17 cellular contexts compared by ENCODE assay signal in the genomic region with DNA sequence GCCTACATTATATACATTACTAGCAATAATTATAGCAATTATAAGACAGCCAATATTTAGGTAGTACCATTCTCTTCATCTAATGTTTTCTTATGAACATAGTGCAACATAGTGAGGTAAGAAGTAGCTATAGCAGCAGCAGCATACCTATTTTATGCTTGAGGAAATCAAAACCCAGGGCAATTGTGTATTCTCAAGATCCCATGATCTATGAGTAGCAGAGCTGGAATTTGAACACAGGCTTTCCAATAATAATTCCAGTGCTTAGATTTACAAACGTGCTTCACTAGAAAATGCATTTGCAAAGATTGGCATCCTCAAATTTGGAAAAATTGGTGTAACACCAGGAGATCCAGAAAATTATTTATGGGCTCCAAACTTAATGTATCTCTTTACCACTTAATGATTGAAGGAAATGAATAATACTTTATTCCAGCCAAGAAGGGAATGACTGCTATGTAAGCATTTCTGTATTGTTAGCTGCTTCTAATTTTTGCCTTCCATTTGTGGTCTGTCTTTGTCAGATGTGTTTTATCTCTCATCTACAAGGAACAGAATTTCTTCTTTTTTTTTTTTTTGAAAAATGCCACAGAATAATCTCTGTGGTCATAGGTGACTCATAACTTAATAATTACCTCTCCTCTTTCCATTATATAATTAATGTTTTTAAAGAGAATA.
DNase-seq lines count a peak whose midpoint lies in the region; ATAC-seq and TF ChIP-seq lines count a peak whose summit lies in the region.
"Had no signal": no experiment of that assay in that cellular context is flagged by ENCODE, and none has a peak within 500 bp of the region (broad histone marks: within the 10 kb centered on the region; RNA-seq: fewer than 3 reads in every experiment).

No MANE protein-coding gene starts in this region.

- no peak overlapping the region for H3K9ac ChIP-seq in mesenchymal stem cell (ENCODE audit: low read length)

- H3K27me3 ChIP-seq in mesenchymal stem cell (ENCODE audit: control insufficient read depth in 1 of 2, insufficient read depth in 1 of 2, low read length in 2 of 2) = no peaks in the 10 kb centered on the region

- H3K4ac ChIP-seq in mesenchymal stem cell (ENCODE audit: low read depth in 1 of 2, low read length in 2 of 2) = no peak overlapping the region

- H3K14ac ChIP-seq in mesenchymal stem cell (ENCODE audit: low read length in 2 of 2) = no peak overlapping the region

- H4K8ac ChIP-seq in mesenchymal stem cell (ENCODE audit: low read length) = no peak overlapping the region

- no peak overlapping the region for H3K4me2 ChIP-seq in mesenchymal stem cell (ENCODE audit: low read length, poor library complexity, severe bottlenecking)
- H3K4me2 ChIP-seq: PC-9 had no signal

- H2BK15ac ChIP-seq in mesenchymal stem cell (ENCODE audit: low read depth, poor library complexity, severe bottlenecking) = no peak overlapping the region

- TF ChIP-seq CTCF in epithelial cell of esophagus (IDR thresholded peaks at IDR 0.05; ENCODE audit: insufficient read depth, low read depth, low read length, missing control alignments) = no peak

- H3K18ac ChIP-seq in mesenchymal stem cell (ENCODE audit: low read depth in 1 of 2, low read length in 2 of 2) = no peak overlapping the region

- no peaks in the 10 kb centered on the region for H3K4me1 ChIP-seq in mesenchymal stem cell (ENCODE audit: control insufficient read depth, insufficient read depth, low read depth, low read length)
- H3K4me1 ChIP-seq: Caco-2 had no signal

- no peak overlapping the region for H2BK5ac ChIP-seq in mesenchymal stem cell (ENCODE audit: low read depth, low read length, poor library complexity, severe bottlenecking)

- H3K9me3 ChIP-seq in mesenchymal stem cell (ENCODE audit: control insufficient read depth, low read length) = peaks cover 34% of the 10 kb centered on the region
- H3K9me3 ChIP-seq: Caco-2 had no signal

- H3K4me3 ChIP-seq in epithelial cell of esophagus (ENCODE audit: low read length) (no peak overlapping the region), mesenchymal stem cell (ENCODE audit: insufficient read depth in 1 of 2, low read depth in 1 of 2, low read length in 2 of 2) (no peak overlapping the region)
- H3K4me3 ChIP-seq: PC-9 had no signal

- H2AFZ ChIP-seq in mesenchymal stem cell (ENCODE audit: low read depth, low read length) = no peak overlapping the region
- H2AFZ ChIP-seq: PC-9 had no signal

- no peak overlapping the region for H3K23ac ChIP-seq in mesenchymal stem cell (ENCODE audit: low read length in 2 of 2)

- no peaks in the 10 kb centered on the region for H3K79me1 ChIP-seq in mesenchymal stem cell (replicated peaks; ENCODE audit: low read length, poor library complexity, severe bottlenecking)

- DNase-seq in epithelial cell of esophagus (ENCODE audit: low read depth) (peak; percentile 13), mesenchymal stem cell (peak; percentile 13), SHP77 (lab: John Stamatoyannopoulos, UW) (no peak), NOMO-1 treated with dmso at 0.1 percent for 144 hours (lab: John Stamatoyannopoulos, UW; ENCODE audit: unreplicated experiment) (no peak), activated gamma-delta T cell (lab: John Stamatoyannopoulos, UW) (no peak), NCI-H526 (lab: John Stamatoyannopoulos, UW) (no peak)
- DNase-seq: Caco-2; DMS53; HCEC 1CT; KBM-7; NCI-H1092; NCI-H345; NCI-H69; NK-92 treated with Interleukin-12 subunit alpha and Interleukin-12 subunit beta, amount 100 ng/mL, for 24 hours; PC-9 had no signal

- H2BK120ac ChIP-seq in mesenchymal stem cell (ENCODE audit: low read depth, low read length) = no peak overlapping the region

- H2AK5ac ChIP-seq in mesenchymal stem cell (ENCODE audit: low read length, severe bottlenecking) = no peak overlapping the region

- no peaks in the 10 kb centered on the region for H3K36me3 ChIP-seq in mesenchymal stem cell (ENCODE audit: control insufficient read depth in 1 of 2, insufficient read depth in 2 of 2, low read depth in 1 of 2, low read length in 2 of 2)

- ATAC-seq in HG03159 (IDR thresholded peaks at IDR 0.05; ENCODE audit: unreplicated experiment) (peak; percentile 54), SK-N-SH treated with all-trans-retinoic acid at 6 μM for 48 hours (peak; percentile 93)

- peak overlapping the region; percentile 80 for H3K27ac ChIP-seq in mesenchymal stem cell (ENCODE audit: low read length, poor library complexity, severe bottlenecking)
- H3K27ac ChIP-seq: PC-9 had no signal

- 50% methylated on average over 1 of the region's 1 CpG for WGBS in mesenchymal stem cell

- H2BK12ac ChIP-seq in mesenchymal stem cell (ENCODE audit: low read length in 2 of 2) = no peak overlapping the region

- H4K91ac ChIP-seq in mesenchymal stem cell (ENCODE audit: low read length) = no peak overlapping the region

TF ChIP-seq in SK-N-SH treated with all-trans-retinoic acid at 6 μM for 48 hours, 23 proteins besides CTCF, POLR2A, EP300 and RAD21:
- TF ChIP-seq TSHZ2 (CRISPR knock-in tag; IDR thresholded peaks at IDR 0.05) (no peak), TOX (CRISPR knock-in tag; IDR thresholded peaks at IDR 0.05; ENCODE audit: borderline replicate concordance) (peak; percentile 55; the same call in 1 of the 2 replicates), ZNF565 (CRISPR knock-in tag; conservative IDR thresholded peaks at IDR 0.05; ENCODE audit: low read depth) (no peak)

Comparison
In these comparisons a context has a peak if more than half of its experiments do, and no peak if none do; other contexts are left out.
1. DNase-seq: peak in epithelial cell of esophagus (single experiment) and mesenchymal stem cell (single experiment); none in SHP77 (0 of 2), NOMO-1 treated with dmso at 0.1 percent for 144 hours (single experiment), activated gamma-delta T cell (single experiment) and NCI-H526 (0 of 2).